Comparison of ENCODE assay signal across 1 cellular context in the genomic region with DNA sequence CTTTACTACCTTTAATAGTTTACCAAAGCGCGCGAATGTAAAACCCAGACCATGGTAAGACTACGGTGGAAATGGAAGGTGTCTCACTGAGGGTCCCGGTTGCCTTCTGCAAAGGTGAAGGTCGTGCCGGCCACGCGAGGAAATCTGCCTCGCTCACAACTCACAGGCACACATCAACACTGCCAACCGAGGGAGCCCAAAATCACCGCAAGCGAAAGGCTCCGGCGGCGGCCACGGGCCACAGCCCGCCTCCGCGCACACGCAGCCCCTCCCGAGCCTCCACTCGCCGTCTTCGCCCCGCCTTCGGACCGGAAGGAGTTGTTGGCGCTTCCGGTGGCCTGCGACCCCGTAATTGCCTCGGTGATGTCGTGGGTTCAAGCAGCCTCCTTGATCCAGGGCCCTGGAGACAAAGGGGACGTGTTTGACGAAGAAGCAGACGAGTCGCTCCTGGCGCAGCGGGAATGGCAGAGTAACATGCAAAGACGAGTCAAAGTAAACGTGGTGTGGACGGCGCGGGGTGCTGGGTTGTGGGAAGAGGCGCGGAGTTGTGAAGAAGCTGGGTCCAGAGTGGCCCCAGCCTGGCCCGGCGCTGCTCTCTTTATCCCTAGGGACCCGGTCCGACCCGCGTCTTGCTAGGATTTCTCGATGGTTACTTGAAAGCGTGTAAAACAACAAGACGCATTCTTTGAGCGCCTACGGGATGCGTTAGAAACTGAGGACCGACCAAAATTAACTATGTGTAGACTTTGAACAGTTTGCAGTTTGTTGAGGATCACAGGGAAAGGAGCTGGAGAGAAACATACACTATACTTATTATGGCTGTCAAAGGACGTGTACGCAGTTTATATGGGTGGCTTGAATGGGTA.
A peak's percentile ranks its signal among the peaks of the same experiment; 100 is the strongest.
TF ChIP-seq lines count a peak whose summit lies in the region.

A gene with protein sequence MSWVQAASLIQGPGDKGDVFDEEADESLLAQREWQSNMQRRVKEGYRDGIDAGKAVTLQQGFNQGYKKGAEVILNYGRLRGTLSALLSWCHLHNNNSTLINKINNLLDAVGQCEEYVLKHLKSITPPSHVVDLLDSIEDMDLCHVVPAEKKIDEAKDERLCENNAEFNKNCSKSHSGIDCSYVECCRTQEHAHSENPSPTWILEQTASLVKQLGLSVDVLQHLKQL (plus strand): TSS at position 349 of the 866 bp plus-strand sequence. CDS start 15 bp downstream, at position 364.

TF ChIP-seq in HepG2, 621 proteins besides CTCF, POLR2A, EP300 and RAD21 (continued from another document and continues in another):
- TF ChIP-seq, protein P1, sequence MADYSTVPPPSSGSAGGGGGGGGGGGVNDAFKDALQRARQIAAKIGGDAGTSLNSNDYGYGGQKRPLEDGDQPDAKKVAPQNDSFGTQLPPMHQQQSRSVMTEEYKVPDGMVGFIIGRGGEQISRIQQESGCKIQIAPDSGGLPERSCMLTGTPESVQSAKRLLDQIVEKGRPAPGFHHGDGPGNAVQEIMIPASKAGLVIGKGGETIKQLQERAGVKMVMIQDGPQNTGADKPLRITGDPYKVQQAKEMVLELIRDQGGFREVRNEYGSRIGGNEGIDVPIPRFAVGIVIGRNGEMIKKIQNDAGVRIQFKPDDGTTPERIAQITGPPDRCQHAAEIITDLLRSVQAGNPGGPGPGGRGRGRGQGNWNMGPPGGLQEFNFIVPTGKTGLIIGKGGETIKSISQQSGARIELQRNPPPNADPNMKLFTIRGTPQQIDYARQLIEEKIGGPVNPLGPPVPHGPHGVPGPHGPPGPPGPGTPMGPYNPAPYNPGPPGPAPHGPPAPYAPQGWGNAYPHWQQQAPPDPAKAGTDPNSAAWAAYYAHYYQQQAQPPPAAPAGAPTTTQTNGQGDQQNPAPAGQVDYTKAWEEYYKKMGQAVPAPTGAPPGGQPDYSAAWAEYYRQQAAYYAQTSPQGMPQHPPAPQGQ (CRISPR knock-in tag; IDR thresholded peaks at IDR 0.05; ENCODE audit: borderline replicate concordance), result no peak
- TF ChIP-seq ERF (CRISPR knock-in tag; IDR thresholded peaks at IDR 0.05) (peak; percentile 73), GATA4 (IDR thresholded peaks at IDR 0.05; ENCODE audit: borderline replicate concordance, low read depth) (peak; percentile 80; the same call in 1 of the 2 replicates), HDAC1 (CRISPR knock-in tag; IDR thresholded peaks at IDR 0.05) (peak; percentile 96), NFATC3 (CRISPR knock-in tag; IDR thresholded peaks at IDR 0.05) (0 out of 2 replicates have a peak, but pooled peaks have one; percentile 9), GABPA (IDR thresholded peaks at IDR 0.05; ENCODE audit: low read depth, low read length) (peak; percentile 94), GABPA (CRISPR knock-in tag; IDR thresholded peaks at IDR 0.05; ENCODE audit: low read depth) (peak; percentile 96), ZNF329 (CRISPR knock-in tag; IDR thresholded peaks at IDR 0.05; ENCODE audit: low read depth) (peak; percentile 78), IRF2 (CRISPR knock-in tag; IDR thresholded peaks at IDR 0.05) (peak; percentile 85), ZNF607 (CRISPR knock-in tag; IDR thresholded peaks at IDR 0.05; ENCODE audit: borderline replicate concordance) (no peak; the same call in 1 of the 2 replicates), ARNTL (CRISPR knock-in tag; IDR thresholded peaks at IDR 0.05) (peak; percentile 50; the same call in 1 of the 2 replicates), HOXA9 (CRISPR knock-in tag; IDR thresholded peaks at IDR 0.05; ENCODE audit: borderline replicate concordance) (no peak; the same call in 1 of the 2 replicates), MAFK (conservative IDR thresholded peaks at IDR 0.05 in 1 of 2, IDR thresholded peaks at IDR 0.05 in 1 of 2; ENCODE audit: low read length in 2 of 2) (no peak), CHD2 (IDR thresholded peaks at IDR 0.05; ENCODE audit: low read depth, low read length) (no peak), THAP11 (CRISPR knock-in tag; IDR thresholded peaks at IDR 0.05) (peak; percentile 88), SOX13 (IDR thresholded peaks at IDR 0.05) (0 out of 2 replicates have a peak, but pooled peaks have one; percentile 6), SOX13 (CRISPR knock-in tag; conservative IDR thresholded peaks at IDR 0.05 in 1 of 2, IDR thresholded peaks at IDR 0.05 in 1 of 2) (no peak), ZNF496 (CRISPR knock-in tag; IDR thresholded peaks at IDR 0.05; ENCODE audit: insufficient replicate concordance) (no peak), ZFP1 (CRISPR knock-in tag; IDR thresholded peaks at IDR 0.05) (no peak), MEF2D (CRISPR knock-in tag; IDR thresholded peaks at IDR 0.05) (peak; percentile 70), PHF21A (CRISPR knock-in tag; IDR thresholded peaks at IDR 0.05) (no peak; the same call in 1 of the 2 replicates), NFKB2 (CRISPR knock-in tag; IDR thresholded peaks at IDR 0.05; ENCODE audit: borderline replicate concordance) (peak; percentile 96), ZNF879 (CRISPR knock-in tag; IDR thresholded peaks at IDR 0.05) (peak; percentile 73; the same call in 1 of the 2 replicates), ZNF432 (CRISPR knock-in tag; IDR thresholded peaks at IDR 0.05; ENCODE audit: borderline replicate concordance) (no peak), POLR2G (IDR thresholded peaks at IDR 0.05; ENCODE audit: low read depth, low read length) (peak; percentile 97)
- TF ChIP-seq, protein P2, sequence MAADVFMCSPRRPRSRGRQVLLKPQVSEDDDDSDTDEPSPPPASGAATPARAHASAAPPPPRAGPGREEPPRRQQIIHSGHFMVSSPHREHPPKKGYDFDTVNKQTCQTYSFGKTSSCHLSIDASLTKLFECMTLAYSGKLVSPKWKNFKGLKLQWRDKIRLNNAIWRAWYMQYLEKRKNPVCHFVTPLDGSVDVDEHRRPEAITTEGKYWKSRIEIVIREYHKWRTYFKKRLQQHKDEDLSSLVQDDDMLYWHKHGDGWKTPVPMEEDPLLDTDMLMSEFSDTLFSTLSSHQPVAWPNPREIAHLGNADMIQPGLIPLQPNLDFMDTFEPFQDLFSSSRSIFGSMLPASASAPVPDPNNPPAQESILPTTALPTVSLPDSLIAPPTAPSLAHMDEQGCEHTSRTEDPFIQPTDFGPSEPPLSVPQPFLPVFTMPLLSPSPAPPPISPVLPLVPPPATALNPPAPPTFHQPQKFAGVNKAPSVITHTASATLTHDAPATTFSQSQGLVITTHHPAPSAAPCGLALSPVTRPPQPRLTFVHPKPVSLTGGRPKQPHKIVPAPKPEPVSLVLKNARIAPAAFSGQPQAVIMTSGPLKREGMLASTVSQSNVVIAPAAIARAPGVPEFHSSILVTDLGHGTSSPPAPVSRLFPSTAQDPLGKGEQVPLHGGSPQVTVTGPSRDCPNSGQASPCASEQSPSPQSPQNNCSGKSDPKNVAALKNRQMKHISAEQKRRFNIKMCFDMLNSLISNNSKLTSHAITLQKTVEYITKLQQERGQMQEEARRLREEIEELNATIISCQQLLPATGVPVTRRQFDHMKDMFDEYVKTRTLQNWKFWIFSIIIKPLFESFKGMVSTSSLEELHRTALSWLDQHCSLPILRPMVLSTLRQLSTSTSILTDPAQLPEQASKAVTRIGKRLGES (CRISPR knock-in tag; IDR thresholded peaks at IDR 0.05; ENCODE audit: borderline replicate concordance), result no peak
- TF ChIP-seq, protein P3, sequence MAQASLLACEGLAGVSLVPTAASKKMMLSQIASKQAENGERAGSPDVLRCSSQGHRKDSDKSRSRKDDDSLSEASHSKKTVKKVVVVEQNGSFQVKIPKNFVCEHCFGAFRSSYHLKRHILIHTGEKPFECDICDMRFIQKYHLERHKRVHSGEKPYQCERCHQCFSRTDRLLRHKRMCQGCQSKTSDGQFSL (CRISPR knock-in tag; IDR thresholded peaks at IDR 0.05), result no peak; the same call in 1 of the 2 replicates
- TF ChIP-seq, protein P4, sequence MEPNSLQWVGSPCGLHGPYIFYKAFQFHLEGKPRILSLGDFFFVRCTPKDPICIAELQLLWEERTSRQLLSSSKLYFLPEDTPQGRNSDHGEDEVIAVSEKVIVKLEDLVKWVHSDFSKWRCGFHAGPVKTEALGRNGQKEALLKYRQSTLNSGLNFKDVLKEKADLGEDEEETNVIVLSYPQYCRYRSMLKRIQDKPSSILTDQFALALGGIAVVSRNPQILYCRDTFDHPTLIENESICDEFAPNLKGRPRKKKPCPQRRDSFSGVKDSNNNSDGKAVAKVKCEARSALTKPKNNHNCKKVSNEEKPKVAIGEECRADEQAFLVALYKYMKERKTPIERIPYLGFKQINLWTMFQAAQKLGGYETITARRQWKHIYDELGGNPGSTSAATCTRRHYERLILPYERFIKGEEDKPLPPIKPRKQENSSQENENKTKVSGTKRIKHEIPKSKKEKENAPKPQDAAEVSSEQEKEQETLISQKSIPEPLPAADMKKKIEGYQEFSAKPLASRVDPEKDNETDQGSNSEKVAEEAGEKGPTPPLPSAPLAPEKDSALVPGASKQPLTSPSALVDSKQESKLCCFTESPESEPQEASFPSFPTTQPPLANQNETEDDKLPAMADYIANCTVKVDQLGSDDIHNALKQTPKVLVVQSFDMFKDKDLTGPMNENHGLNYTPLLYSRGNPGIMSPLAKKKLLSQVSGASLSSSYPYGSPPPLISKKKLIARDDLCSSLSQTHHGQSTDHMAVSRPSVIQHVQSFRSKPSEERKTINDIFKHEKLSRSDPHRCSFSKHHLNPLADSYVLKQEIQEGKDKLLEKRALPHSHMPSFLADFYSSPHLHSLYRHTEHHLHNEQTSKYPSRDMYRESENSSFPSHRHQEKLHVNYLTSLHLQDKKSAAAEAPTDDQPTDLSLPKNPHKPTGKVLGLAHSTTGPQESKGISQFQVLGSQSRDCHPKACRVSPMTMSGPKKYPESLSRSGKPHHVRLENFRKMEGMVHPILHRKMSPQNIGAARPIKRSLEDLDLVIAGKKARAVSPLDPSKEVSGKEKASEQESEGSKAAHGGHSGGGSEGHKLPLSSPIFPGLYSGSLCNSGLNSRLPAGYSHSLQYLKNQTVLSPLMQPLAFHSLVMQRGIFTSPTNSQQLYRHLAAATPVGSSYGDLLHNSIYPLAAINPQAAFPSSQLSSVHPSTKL (CRISPR knock-in tag; IDR thresholded peaks at IDR 0.05), result peak; percentile 75
- TF ChIP-seq, protein P5, sequence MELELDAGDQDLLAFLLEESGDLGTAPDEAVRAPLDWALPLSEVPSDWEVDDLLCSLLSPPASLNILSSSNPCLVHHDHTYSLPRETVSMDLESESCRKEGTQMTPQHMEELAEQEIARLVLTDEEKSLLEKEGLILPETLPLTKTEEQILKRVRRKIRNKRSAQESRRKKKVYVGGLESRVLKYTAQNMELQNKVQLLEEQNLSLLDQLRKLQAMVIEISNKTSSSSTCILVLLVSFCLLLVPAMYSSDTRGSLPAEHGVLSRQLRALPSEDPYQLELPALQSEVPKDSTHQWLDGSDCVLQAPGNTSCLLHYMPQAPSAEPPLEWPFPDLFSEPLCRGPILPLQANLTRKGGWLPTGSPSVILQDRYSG (CRISPR knock-in tag; IDR thresholded peaks at IDR 0.05), result peak; percentile 83; the same call in 1 of the 2 replicates
- TF ChIP-seq, protein P6, sequence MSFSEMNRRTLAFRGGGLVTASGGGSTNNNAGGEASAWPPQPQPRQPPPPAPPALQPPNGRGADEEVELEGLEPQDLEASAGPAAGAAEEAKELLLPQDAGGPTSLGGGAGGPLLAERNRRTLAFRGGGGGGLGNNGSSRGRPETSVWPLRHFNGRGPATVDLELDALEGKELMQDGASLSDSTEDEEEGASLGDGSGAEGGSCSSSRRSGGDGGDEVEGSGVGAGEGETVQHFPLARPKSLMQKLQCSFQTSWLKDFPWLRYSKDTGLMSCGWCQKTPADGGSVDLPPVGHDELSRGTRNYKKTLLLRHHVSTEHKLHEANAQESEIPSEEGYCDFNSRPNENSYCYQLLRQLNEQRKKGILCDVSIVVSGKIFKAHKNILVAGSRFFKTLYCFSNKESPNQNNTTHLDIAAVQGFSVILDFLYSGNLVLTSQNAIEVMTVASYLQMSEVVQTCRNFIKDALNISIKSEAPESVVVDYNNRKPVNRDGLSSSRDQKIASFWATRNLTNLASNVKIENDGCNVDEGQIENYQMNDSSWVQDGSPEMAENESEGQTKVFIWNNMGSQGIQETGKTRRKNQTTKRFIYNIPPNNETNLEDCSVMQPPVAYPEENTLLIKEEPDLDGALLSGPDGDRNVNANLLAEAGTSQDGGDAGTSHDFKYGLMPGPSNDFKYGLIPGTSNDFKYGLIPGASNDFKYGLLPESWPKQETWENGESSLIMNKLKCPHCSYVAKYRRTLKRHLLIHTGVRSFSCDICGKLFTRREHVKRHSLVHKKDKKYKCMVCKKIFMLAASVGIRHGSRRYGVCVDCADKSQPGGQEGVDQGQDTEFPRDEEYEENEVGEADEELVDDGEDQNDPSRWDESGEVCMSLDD (CRISPR knock-in tag; IDR thresholded peaks at IDR 0.05; ENCODE audit: borderline replicate concordance), result no peak; the same call in 1 of the 2 replicates
- TF ChIP-seq, protein P7, sequence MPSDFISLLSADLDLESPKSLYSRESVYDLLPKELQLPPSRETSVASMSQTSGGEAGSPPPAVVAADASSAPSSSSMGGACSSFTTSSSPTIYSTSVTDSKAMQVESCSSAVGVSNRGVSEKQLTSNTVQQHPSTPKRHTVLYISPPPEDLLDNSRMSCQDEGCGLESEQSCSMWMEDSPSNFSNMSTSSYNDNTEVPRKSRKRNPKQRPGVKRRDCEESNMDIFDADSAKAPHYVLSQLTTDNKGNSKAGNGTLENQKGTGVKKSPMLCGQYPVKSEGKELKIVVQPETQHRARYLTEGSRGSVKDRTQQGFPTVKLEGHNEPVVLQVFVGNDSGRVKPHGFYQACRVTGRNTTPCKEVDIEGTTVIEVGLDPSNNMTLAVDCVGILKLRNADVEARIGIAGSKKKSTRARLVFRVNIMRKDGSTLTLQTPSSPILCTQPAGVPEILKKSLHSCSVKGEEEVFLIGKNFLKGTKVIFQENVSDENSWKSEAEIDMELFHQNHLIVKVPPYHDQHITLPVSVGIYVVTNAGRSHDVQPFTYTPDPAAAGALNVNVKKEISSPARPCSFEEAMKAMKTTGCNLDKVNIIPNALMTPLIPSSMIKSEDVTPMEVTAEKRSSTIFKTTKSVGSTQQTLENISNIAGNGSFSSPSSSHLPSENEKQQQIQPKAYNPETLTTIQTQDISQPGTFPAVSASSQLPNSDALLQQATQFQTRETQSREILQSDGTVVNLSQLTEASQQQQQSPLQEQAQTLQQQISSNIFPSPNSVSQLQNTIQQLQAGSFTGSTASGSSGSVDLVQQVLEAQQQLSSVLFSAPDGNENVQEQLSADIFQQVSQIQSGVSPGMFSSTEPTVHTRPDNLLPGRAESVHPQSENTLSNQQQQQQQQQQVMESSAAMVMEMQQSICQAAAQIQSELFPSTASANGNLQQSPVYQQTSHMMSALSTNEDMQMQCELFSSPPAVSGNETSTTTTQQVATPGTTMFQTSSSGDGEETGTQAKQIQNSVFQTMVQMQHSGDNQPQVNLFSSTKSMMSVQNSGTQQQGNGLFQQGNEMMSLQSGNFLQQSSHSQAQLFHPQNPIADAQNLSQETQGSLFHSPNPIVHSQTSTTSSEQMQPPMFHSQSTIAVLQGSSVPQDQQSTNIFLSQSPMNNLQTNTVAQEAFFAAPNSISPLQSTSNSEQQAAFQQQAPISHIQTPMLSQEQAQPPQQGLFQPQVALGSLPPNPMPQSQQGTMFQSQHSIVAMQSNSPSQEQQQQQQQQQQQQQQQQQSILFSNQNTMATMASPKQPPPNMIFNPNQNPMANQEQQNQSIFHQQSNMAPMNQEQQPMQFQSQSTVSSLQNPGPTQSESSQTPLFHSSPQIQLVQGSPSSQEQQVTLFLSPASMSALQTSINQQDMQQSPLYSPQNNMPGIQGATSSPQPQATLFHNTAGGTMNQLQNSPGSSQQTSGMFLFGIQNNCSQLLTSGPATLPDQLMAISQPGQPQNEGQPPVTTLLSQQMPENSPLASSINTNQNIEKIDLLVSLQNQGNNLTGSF (CRISPR knock-in tag; IDR thresholded peaks at IDR 0.05), result peak; percentile 46; the same call in 1 of the 2 replicates
- TF ChIP-seq, protein P8, sequence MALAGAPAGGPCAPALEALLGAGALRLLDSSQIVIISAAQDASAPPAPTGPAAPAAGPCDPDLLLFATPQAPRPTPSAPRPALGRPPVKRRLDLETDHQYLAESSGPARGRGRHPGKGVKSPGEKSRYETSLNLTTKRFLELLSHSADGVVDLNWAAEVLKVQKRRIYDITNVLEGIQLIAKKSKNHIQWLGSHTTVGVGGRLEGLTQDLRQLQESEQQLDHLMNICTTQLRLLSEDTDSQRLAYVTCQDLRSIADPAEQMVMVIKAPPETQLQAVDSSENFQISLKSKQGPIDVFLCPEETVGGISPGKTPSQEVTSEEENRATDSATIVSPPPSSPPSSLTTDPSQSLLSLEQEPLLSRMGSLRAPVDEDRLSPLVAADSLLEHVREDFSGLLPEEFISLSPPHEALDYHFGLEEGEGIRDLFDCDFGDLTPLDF (CRISPR knock-in tag; IDR thresholded peaks at IDR 0.05), result peak; percentile 63
